In the genomic region with DNA sequence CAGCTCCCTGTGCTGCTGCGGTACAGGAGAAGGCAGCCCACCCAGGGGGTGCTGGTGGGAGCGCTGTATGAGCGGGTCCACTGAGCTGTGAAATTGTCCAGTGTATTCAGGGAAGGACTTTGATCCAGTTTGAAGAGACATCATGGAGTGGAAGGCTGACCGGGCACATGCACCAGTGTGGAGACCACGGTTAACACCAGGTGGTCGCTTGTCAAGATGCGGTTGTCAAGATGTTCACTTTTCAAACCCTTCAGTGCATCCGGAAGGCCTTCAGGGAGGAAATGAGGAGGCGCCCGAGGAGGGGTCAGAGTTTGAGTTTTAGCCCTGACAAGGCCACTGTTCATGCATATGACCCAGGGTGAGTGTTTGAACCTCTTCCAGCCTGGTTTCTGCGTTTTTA, we compare ENCODE assay signal across 20 cellular contexts.
"Had no signal": no experiment of that assay in that cellular context is flagged by ENCODE, and none has a peak within 500 bp of the region (broad histone marks: within the 10 kb centered on the region; RNA-seq: fewer than 3 reads in every experiment).

No MANE protein-coding gene starts in this region.

- H3K36me3 ChIP-seq: esophagus muscularis mucosa, left ventricle myocardium inferior, lower lobe of right lung, right atrium auricular region, thyroid gland, upper lobe of left lung, uterus had no signal

- H3K27ac ChIP-seq: left ventricle myocardium inferior, lower lobe of right lung, parathyroid adenoma, right atrium auricular region, thyroid gland, upper lobe of left lung, uterus had no signal

- DNase-seq: effector memory CD8-positive, alpha-beta T cell; immature natural killer cell; kidney; left cardiac atrium; left ventricle myocardium inferior; lower lobe of right lung; occipital lobe; small intestine; stimulated activated CD4-positive, alpha-beta T cell treated with anti-CD3 and anti-CD28 coated beads, Interleukin-2, amount 100 ng/mL, for 48 hours; stimulated activated naive CD4-positive, alpha-beta T cell treated with Interleukin-2 at 50 U/mL for 16 hours; thyroid gland; upper lobe of left lung; uterus had no signal

- H2AFZ ChIP-seq: parathyroid adenoma had no signal

- H3K4me3 ChIP-seq: left ventricle myocardium inferior, lower lobe of right lung, right atrium auricular region, thyroid gland, upper lobe of left lung, uterus had no signal

- H3K9me3 ChIP-seq: esophagus muscularis mucosa, left ventricle myocardium inferior, lower lobe of right lung, right atrium auricular region, thyroid gland, upper lobe of left lung, uterus had no signal

- H3K27ac Mint-ChIP-seq: dendritic cell treated with granulocyte-macrophage colony-stimulating factor and Interleukin-4, amounts not matched to agents 40 ng/mL and 50 ng/mL, for 4 days; effector memory CD8-positive, alpha-beta T cell; immature natural killer cell; memory B cell; mesothelial cell of epicardium; natural killer cell treated with Interleukin-12 subunit alpha and Interleukin-12 subunit beta and Interleukin-15 and Interleukin-18, amount 100 ng/mL, for 72 hours had no signal

- H3K9me3 Mint-ChIP-seq: memory B cell; natural killer cell treated with Interleukin-12 subunit alpha and Interleukin-12 subunit beta and Interleukin-15 and Interleukin-18, amount 100 ng/mL, for 72 hours had no signal

- FAIRE-seq: kidney, small intestine had no signal

- H3K4me3 Mint-ChIP-seq: dendritic cell treated with granulocyte-macrophage colony-stimulating factor and Interleukin-4, amounts not matched to agents 40 ng/mL and 50 ng/mL, for 4 days; effector memory CD8-positive, alpha-beta T cell; immature natural killer cell; memory B cell; mesothelial cell of epicardium; natural killer cell treated with Interleukin-12 subunit alpha and Interleukin-12 subunit beta and Interleukin-15 and Interleukin-18, amount 100 ng/mL, for 72 hours had no signal

- H3K27me3 ChIP-seq: esophagus muscularis mucosa, right atrium auricular region, thyroid gland, upper lobe of left lung, uterus had no signal

- H3K9ac ChIP-seq: parathyroid adenoma had no signal

- H3K4me1 Mint-ChIP-seq: immature natural killer cell, memory B cell had no signal

- H3K36me3 Mint-ChIP-seq: immature natural killer cell; natural killer cell treated with Interleukin-12 subunit alpha and Interleukin-12 subunit beta and Interleukin-15 and Interleukin-18, amount 100 ng/mL, for 72 hours had no signal

- ATAC-seq: effector memory CD8-positive, alpha-beta T cell; left cardiac atrium; lower lobe of right lung; natural killer cell treated with Interleukin-12 subunit alpha and Interleukin-12 subunit beta and Interleukin-15 and Interleukin-18, amount 100 ng/mL, for 72 hours had no signal

- H3K4me1 ChIP-seq: parathyroid adenoma, uterus had no signal
